In the genomic region with DNA sequence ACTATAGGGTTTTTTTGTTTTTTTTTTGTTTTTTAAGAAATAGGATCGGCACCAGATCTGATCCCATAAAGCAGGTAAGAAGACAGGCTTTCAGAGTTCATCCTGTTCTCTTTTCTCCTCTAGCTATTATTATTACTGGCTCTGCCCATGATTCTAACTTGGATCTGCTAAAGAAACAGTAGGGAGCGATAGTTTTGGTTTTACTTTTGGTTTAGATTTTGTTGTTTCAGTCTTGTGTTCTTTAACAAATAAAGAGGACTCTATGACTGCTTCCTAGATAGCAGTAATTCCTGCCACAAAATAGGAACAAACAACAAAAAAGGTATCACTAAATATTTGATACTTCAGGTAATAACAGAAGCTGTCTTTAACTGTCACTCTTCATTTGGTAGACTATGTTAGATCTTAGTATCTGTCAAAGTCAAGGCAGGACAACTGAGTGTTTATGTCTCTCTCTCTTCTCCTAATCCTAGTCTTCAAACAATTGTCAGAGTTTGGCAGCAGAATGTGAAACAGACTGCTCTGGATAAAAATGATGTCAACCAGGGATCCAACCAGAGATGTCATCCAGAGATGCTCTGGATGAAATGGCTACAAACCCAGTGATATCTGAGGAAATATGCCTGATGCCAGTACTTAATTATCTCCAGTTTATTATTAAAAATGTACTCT, we compare ENCODE assay signal across 9 cellular contexts.
A peak's percentile ranks its signal among the peaks of the same experiment; 100 is the strongest.
DNase-seq lines count a peak whose midpoint lies in the region; ATAC-seq and TF ChIP-seq lines count a peak whose summit lies in the region.
"Had no signal": no experiment of that assay in that cellular context is flagged by ENCODE, and none has a peak within 500 bp of the region (broad histone marks: within the 10 kb centered on the region; RNA-seq: fewer than 3 reads in every experiment).

No MANE protein-coding gene starts in this region.

- no peak for TF ChIP-seq CTCF in WTC11 (IDR thresholded peaks at IDR 0.05)
- TF ChIP-seq CTCF in left lung (IDR thresholded peaks at IDR 0.05) = no peak
- TF ChIP-seq CTCF in ovary (IDR thresholded peaks at IDR 0.05) = no peak
- no peak for TF ChIP-seq CTCF in GM13977 (IDR thresholded peaks at IDR 0.05; ENCODE audit: extremely low read depth, insufficient read depth, missing control alignments)
- TF ChIP-seq CTCF in vagina (IDR thresholded peaks at IDR 0.05) = no peak

- TF ChIP-seq EP300 in ovary (IDR thresholded peaks at IDR 0.05) = no peak

- H3K4me3 ChIP-seq in left lung (peak overlapping the region in 1 of 2 donors; percentile 7), ovary (no peak overlapping the region), vagina (peak overlapping the region in 1 of 2 donors; percentile 9)

- TF ChIP-seq POLR2A in ovary (IDR thresholded peaks at IDR 0.05) (no peak), vagina (IDR thresholded peaks at IDR 0.05) (no peak)

- peak overlapping the region; percentile 54 for H3K27ac Mint-ChIP-seq in stimulated activated naive CD8-positive, alpha-beta T cell treated with anti-CD3 and anti-CD28 coated beads, Interleukin-15, Interleukin-2, amounts not matched to agents 100 ng/mL and 50 ng/mL, for 24 hours
- H3K27ac Mint-ChIP-seq in WTC11 = 0 out of 2 replicates have a peak overlapping the region, but pooled peaks have one; percentile 9

- H3K36me3 ChIP-seq in left lung = no peaks in the 10 kb centered on the region
- H3K36me3 ChIP-seq in ovary = no peaks in the 10 kb centered on the region
- H3K36me3 ChIP-seq in vagina = no peaks in the 10 kb centered on the region

- WGBS in ovary, 3 donors = 33 to 56% (median 48%) methylated on average over 2 of the region's 2 CpGs

- intact Hi-C loops in left lung (cut with DNase I) = no loop called here
- intact Hi-C loops in ovary (cut with DNase I) = no loop called here
- intact Hi-C loops in vagina (cut with DNase I) = no loop called here

- no peak for DNase-seq in stimulated activated naive CD8-positive, alpha-beta T cell treated with anti-CD3 and anti-CD28 coated beads, Interleukin-15, Interleukin-2, amounts not matched to agents 100 U/mL and 50 U/mL, for 24 hours
- no peak for DNase-seq in WTC11 (ENCODE audit: low spot score)
- no peak for DNase-seq in left lung
- no peak for DNase-seq in ovary
- DNase-seq in GM13977 (ENCODE audit: low spot score) = no peak
- no peak for DNase-seq in vagina (ENCODE audit: extremely low spot score in 2 of 2)
- no peak for DNase-seq in DMS 273 (lab: John Stamatoyannopoulos, UW; ENCODE audit: unreplicated experiment)
- DNase-seq: cortex of kidney had no signal

- POLR2A ChIA-PET in WTC11 (lab: Charles Lee) = no interaction called here

- no peaks in the 10 kb centered on the region for H3K9me3 ChIP-seq in left lung
- no peaks in the 10 kb centered on the region for H3K9me3 ChIP-seq in ovary
- no peaks in the 10 kb centered on the region for H3K9me3 ChIP-seq in vagina

- peaks cover 9 to 56% of the 10 kb centered on the region in 2 donors for H3K4me1 ChIP-seq in left lung
- H3K4me1 ChIP-seq in ovary (ENCODE audit: insufficient read depth) = peaks cover 5% of the 10 kb centered on the region
- peaks cover 53% of the 10 kb centered on the region for H3K4me1 ChIP-seq in vagina

- H3K27me3 ChIP-seq in left lung (no peaks in the 10 kb centered on the region), ovary (no peaks in the 10 kb centered on the region), vagina (no peaks in the 10 kb centered on the region)

- peak overlapping the region; percentile 68 for H3K4me3 Mint-ChIP-seq in stimulated activated naive CD8-positive, alpha-beta T cell treated with anti-CD3 and anti-CD28 coated beads, Interleukin-15, Interleukin-2, amounts not matched to agents 100 ng/mL and 50 ng/mL, for 24 hours
- H3K4me3 Mint-ChIP-seq in WTC11 = no peak overlapping the region

- no peak for ATAC-seq in stimulated activated naive CD8-positive, alpha-beta T cell treated with anti-CD3 and anti-CD28 coated beads, Interleukin-15, Interleukin-2, amounts not matched to agents 100 U/mL and 50 U/mL, for 24 hours
- ATAC-seq in WTC11 (no peak), left lung (peak; percentile 38)

- no peaks in the 10 kb centered on the region for H3K27me3 Mint-ChIP-seq in stimulated activated naive CD8-positive, alpha-beta T cell treated with anti-CD3 and anti-CD28 coated beads, Interleukin-15, Interleukin-2, amounts not matched to agents 100 ng/mL and 50 ng/mL, for 24 hours
- no peaks in the 10 kb centered on the region for H3K27me3 Mint-ChIP-seq in WTC11 (ENCODE audit: low read depth)

- peaks cover 48% of the 10 kb centered on the region for H3K4me1 Mint-ChIP-seq in stimulated activated naive CD8-positive, alpha-beta T cell treated with anti-CD3 and anti-CD28 coated beads, Interleukin-15, Interleukin-2, amounts not matched to agents 100 ng/mL and 50 ng/mL, for 24 hours (ENCODE audit: low read depth)
- H3K4me1 Mint-ChIP-seq in WTC11 = peaks cover 7% of the 10 kb centered on the region; the same call in 1 of the 2 replicates

- in situ Hi-C loops in GM13977 (cut with MboI; ENCODE audit: low pct_unique_long_range_greater_than_20kb, low sequenced_read_pairs, unreplicated experiment) = loop anchor here (25.0 kb wide), 1 partner anchor 376 kb away; no protein-coding TSS in a partner anchor

- H3K27ac ChIP-seq in left lung (peak overlapping the region in 1 of 2 donors; percentile 59), ovary (no peak overlapping the region), vagina (no peak overlapping the region)

- no peaks in the 10 kb centered on the region for H3K9me3 Mint-ChIP-seq in stimulated activated naive CD8-positive, alpha-beta T cell treated with anti-CD3 and anti-CD28 coated beads, Interleukin-15, Interleukin-2, amounts not matched to agents 100 ng/mL and 50 ng/mL, for 24 hours
- H3K9me3 Mint-ChIP-seq in WTC11 = no peaks in the 10 kb centered on the region

- CTCF ChIA-PET in WTC11 (lab: Charles Lee) = interaction anchor here (0.6 to 1.6 kb wide), 3 partner anchors 9 to 371 kb away, joined by 3 to 9 read pairs (median 4); no protein-coding TSS in a partner anchor

- H3K36me3 Mint-ChIP-seq in stimulated activated naive CD8-positive, alpha-beta T cell treated with anti-CD3 and anti-CD28 coated beads, Interleukin-15, Interleukin-2, amounts not matched to agents 100 ng/mL and 50 ng/mL, for 24 hours (ENCODE audit: low read depth) = no peaks in the 10 kb centered on the region
- H3K36me3 Mint-ChIP-seq in WTC11 = no peaks in the 10 kb centered on the region

TF ChIP-seq in WTC11, 78 proteins besides CTCF, POLR2A, EP300 and RAD21 (continues in another document):
- TF ChIP-seq, protein P1, sequence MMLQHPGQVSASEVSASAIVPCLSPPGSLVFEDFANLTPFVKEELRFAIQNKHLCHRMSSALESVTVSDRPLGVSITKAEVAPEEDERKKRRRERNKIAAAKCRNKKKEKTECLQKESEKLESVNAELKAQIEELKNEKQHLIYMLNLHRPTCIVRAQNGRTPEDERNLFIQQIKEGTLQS (CRISPR knock-in tag; conservative IDR thresholded peaks at IDR 0.05) = no peak
- no peak for TF ChIP-seq NR2C2 (CRISPR knock-in tag; IDR thresholded peaks at IDR 0.05)
- TF ChIP-seq OVOL2 (CRISPR knock-in tag; IDR thresholded peaks at IDR 0.05; ENCODE audit: borderline replicate concordance) = no peak
- no peak for TF ChIP-seq ZNF396 (CRISPR knock-in tag; IDR thresholded peaks at IDR 0.05; ENCODE audit: borderline replicate concordance)
- no peak for TF ChIP-seq MYBL2 (CRISPR knock-in tag; IDR thresholded peaks at IDR 0.05)
- TF ChIP-seq NR3C1 (CRISPR knock-in tag; conservative IDR thresholded peaks at IDR 0.05; ENCODE audit: low read depth) = no peak
- no peak for TF ChIP-seq ZNF317 (CRISPR knock-in tag; IDR thresholded peaks at IDR 0.05; ENCODE audit: borderline replicate concordance, low read depth)
- TF ChIP-seq ZNF416 (CRISPR knock-in tag; IDR thresholded peaks at IDR 0.05) = no peak
- TF ChIP-seq IRF1 (CRISPR knock-in tag; IDR thresholded peaks at IDR 0.05) = no peak
- TF ChIP-seq MLX (CRISPR knock-in tag; IDR thresholded peaks at IDR 0.05) = no peak
- TF ChIP-seq EMX1 (CRISPR knock-in tag; IDR thresholded peaks at IDR 0.05) = no peak
- TF ChIP-seq SMAD4 (CRISPR knock-in tag; IDR thresholded peaks at IDR 0.05) = no peak
- no peak for TF ChIP-seq ZBTB21 (CRISPR knock-in tag; IDR thresholded peaks at IDR 0.05; ENCODE audit: borderline replicate concordance)
- no peak for TF ChIP-seq GTF2I (CRISPR knock-in tag; conservative IDR thresholded peaks at IDR 0.05)
- no peak for TF ChIP-seq CDX4 (CRISPR knock-in tag; IDR thresholded peaks at IDR 0.05; ENCODE audit: borderline replicate concordance)
- TF ChIP-seq SP1 (CRISPR knock-in tag; conservative IDR thresholded peaks at IDR 0.05) = no peak
- no peak for TF ChIP-seq ZNF232 (CRISPR knock-in tag; IDR thresholded peaks at IDR 0.05)
